In genomic region chr10:43407576-43408330, GRCh38 we compare ENCODE assay signal across 1 cellular context.
TF ChIP-seq lines count a peak whose summit lies in the region.

No MANE protein-coding gene starts in this region.

TF ChIP-seq in HCT116, 20 proteins besides CTCF, POLR2A, EP300 and RAD21 (continued from another document):
- TF ChIP-seq ZBTB33 (IDR thresholded peaks at IDR 0.05; ENCODE audit: extremely low read depth, insufficient replicate concordance, low read length) (no peak), ATF3 (IDR thresholded peaks at IDR 0.05) (no peak), REST (IDR thresholded peaks at IDR 0.05; ENCODE audit: low read depth) (no peak), SP1 (IDR thresholded peaks at IDR 0.05; ENCODE audit: low read depth) (peak; percentile 48), CEBPB (IDR thresholded peaks at IDR 0.05; ENCODE audit: low read depth) (peak; percentile 99), TCF7L2 (IDR thresholded peaks at IDR 0.05; ENCODE audit: borderline replicate concordance, extremely low read depth, insufficient read depth, insufficient read length) (peak; percentile 37), FOSL1 (IDR thresholded peaks at IDR 0.05; ENCODE audit: low read depth) (no peak), YY1 (IDR thresholded peaks at IDR 0.05; ENCODE audit: extremely low read depth, insufficient replicate concordance, low read depth, low read length) (no peak), EGR1 (IDR thresholded peaks at IDR 0.05; ENCODE audit: low read depth) (peak; percentile 97), SRF (IDR thresholded peaks at IDR 0.05; ENCODE audit: low read depth) (peak; percentile 74)
